ENCODE assay signal across 11 cellular contexts in genomic region chr22:36921309-36922096, GRCh38. TPM values are rescaled to one million over a fixed set of nuclear protein-coding genes. Genes with fewer than 3 reads are reported as not detected.
A peak's percentile ranks its signal among the peaks of the same experiment; 100 is the strongest.
DNase-seq lines count a peak whose midpoint lies in the region; ATAC-seq and TF ChIP-seq lines count a peak whose summit lies in the region.
"Had no signal": no experiment of that assay in that cellular context is flagged by ENCODE, and none has a peak within 500 bp of the region (broad histone marks: within the 10 kb centered on the region; RNA-seq: fewer than 3 reads in every experiment).

No MANE protein-coding gene starts in this region.

- DNase-seq in CD14-positive monocyte (ENCODE audit: low spot score) (peak; percentile 90), WTC11 (ENCODE audit: low spot score) (no peak), mucosa of descending colon (peak in 1 of 3 donors; percentile 58), WERI-Rb-1 (no peak), tibial nerve (ENCODE audit: low spot score in 2 of 2) (no peak), foreskin melanocyte (no peak), DMS53 (lab: John Stamatoyannopoulos, UW) (no peak)
- DNase-seq: activated CD4-positive, alpha-beta T cell treated with anti-CD3 and anti-CD28 coated beads, Interleukin-2, amount 50 U/mL, for 1 hour; right cardiac atrium had no signal

- H3K4me3 ChIP-seq in mucosa of descending colon: no peak overlapping the region
- no peak overlapping the region for H3K4me3 ChIP-seq in WERI-Rb-1 (ENCODE audit: low read depth, low read length)
- no peak overlapping the region for H3K4me3 ChIP-seq in tibial nerve
- H3K4me3 ChIP-seq: ascending aorta had no signal

- no peak for TF ChIP-seq POLR2A in tibial nerve (IDR thresholded peaks at IDR 0.05)

- peaks cover 75 to 86% of the 10 kb centered on the region in 2 donors for H3K36me3 Mint-ChIP-seq in CD14-positive monocyte
- H3K36me3 Mint-ChIP-seq in WTC11: no peaks in the 10 kb centered on the region

- H3K4me3 Mint-ChIP-seq in CD14-positive monocyte (peak overlapping the region; percentile 9 to 82), WTC11 (no peak overlapping the region)

- H3K36me3 ChIP-seq in mucosa of descending colon (ENCODE audit: low read depth) (no peaks in the 10 kb centered on the region), WERI-Rb-1 (no peaks in the 10 kb centered on the region), tibial nerve (no peaks in the 10 kb centered on the region)
- H3K36me3 ChIP-seq: ascending aorta had no signal

- H3K27ac ChIP-seq in WERI-Rb-1: no peak overlapping the region
- no peak overlapping the region for H3K27ac ChIP-seq in tibial nerve
- H3K27ac ChIP-seq: ascending aorta had no signal

- H3K9me3 ChIP-seq in mucosa of descending colon (no peaks in the 10 kb centered on the region), WERI-Rb-1 (ENCODE audit: severe bottlenecking) (peaks cover 3% of the 10 kb centered on the region), tibial nerve (peaks cover 0 to 11% (median 0%) of the 10 kb centered on the region in 4 donors)

- POLR2A ChIA-PET in WTC11 (lab: Charles Lee): no interaction called here

- H3K4me1 ChIP-seq in mucosa of descending colon (ENCODE audit: low read depth) (no peaks in the 10 kb centered on the region), tibial nerve (peaks cover 0 to 3% (median 0%) of the 10 kb centered on the region in 4 donors)
- H3K4me1 ChIP-seq: ascending aorta had no signal

- peaks cover 61% of the 10 kb centered on the region for H3K4me1 Mint-ChIP-seq in CD14-positive monocyte
- 0 out of 2 replicates have a peak, but pooled peaks cover 4% of the 10 kb centered on the region for H3K4me1 Mint-ChIP-seq in WTC11

- intact Hi-C loops in CD14-positive monocyte (cut with micrococcal nuclease) (no loop called here), mucosa of descending colon (cut with DNase I, micrococcal nuclease) (no loop called here)

- no peaks in the 10 kb centered on the region for H3K27me3 Mint-ChIP-seq in CD14-positive monocyte (ENCODE audit: low read depth in 3 of 3)
- peaks cover 9% of the 10 kb centered on the region for H3K27me3 Mint-ChIP-seq in WTC11 (ENCODE audit: low read depth)

- TF ChIP-seq CTCF in CD14-positive monocyte (IDR thresholded peaks at IDR 0.05): no peak
- no peak for TF ChIP-seq CTCF in WTC11 (IDR thresholded peaks at IDR 0.05)
- TF ChIP-seq CTCF in mucosa of descending colon (IDR thresholded peaks at IDR 0.05): no peak
- TF ChIP-seq CTCF in WERI-Rb-1 (IDR thresholded peaks at IDR 0.05; ENCODE audit: low read depth, low read length): no peak
- no peak for TF ChIP-seq CTCF in tibial nerve (IDR thresholded peaks at IDR 0.05)

- WGBS in tibial nerve, 2 donors: 55 to 67% methylated on average over 10 to 14 of the region's 15 CpGs

- H3K27ac Mint-ChIP-seq in CD14-positive monocyte: peak overlapping the region; percentile 93 to 99 (median 99)
- no peak overlapping the region for H3K27ac Mint-ChIP-seq in WTC11

- peaks cover 0 to 7% (median 3%) of the 10 kb centered on the region in 7 donors for H3K9me3 Mint-ChIP-seq in CD14-positive monocyte
- no peaks in the 10 kb centered on the region for H3K9me3 Mint-ChIP-seq in WTC11

- ATAC-seq in GM21723 (IDR thresholded peaks at IDR 0.05; ENCODE audit: unreplicated experiment) (peak; percentile 60), WTC11 (no peak), mucosa of descending colon (peak; percentile 65)

- TF ChIP-seq EP300 in tibial nerve (IDR thresholded peaks at IDR 0.05): no peak

- H3K27me3 ChIP-seq in WERI-Rb-1 (ENCODE audit: insufficient read depth, low read depth, severe bottlenecking) (peaks cover 61% of the 10 kb centered on the region), tibial nerve (peaks cover 0 to 9% of the 10 kb centered on the region in 2 donors)
- H3K27me3 ChIP-seq: ascending aorta had no signal

- CTCF ChIA-PET in WTC11 (lab: Charles Lee): interaction anchor here (0.8 to 1.4 kb wide), 2 partner anchors 12 to 56 kb away, joined by 4 to 7 read pairs; no protein-coding TSS in a partner anchor

TF ChIP-seq in WTC11, 78 proteins besides CTCF, POLR2A, EP300 and RAD21:
- no peak for TF ChIP-seq NFATC4 (CRISPR knock-in tag; IDR thresholded peaks at IDR 0.05)
- 0 out of 2 replicates have a peak, but pooled peaks have one; percentile 32 for TF ChIP-seq ESRRA (CRISPR knock-in tag; IDR thresholded peaks at IDR 0.05; ENCODE audit: borderline replicate concordance)

RNA-seq across cellular contexts. Expression of gene CSF2RB, which starts 8.1 kb away (rescaled TPM):
- polyA plus RNA-seq in CD14-positive monocyte: 10 to 100 TPM; 29.9 to 52.7 TPM
- total RNA-seq in WTC11 (2021): 0.05 to 0.07 TPM (median 0.07 TPM) in 3 replicates
- 1 to 10 TPM; 4.1 to 8.1 (median 5.3) TPM for total RNA-seq in mucosa of descending colon
- 10 to 100 TPM in 2 of 4 donors, 1 to 10 TPM in 2; 5.7 to 14.3 (median 10.8) TPM for total RNA-seq in tibial nerve
